8 cellular contexts compared by ENCODE assay signal in the genomic region with DNA sequence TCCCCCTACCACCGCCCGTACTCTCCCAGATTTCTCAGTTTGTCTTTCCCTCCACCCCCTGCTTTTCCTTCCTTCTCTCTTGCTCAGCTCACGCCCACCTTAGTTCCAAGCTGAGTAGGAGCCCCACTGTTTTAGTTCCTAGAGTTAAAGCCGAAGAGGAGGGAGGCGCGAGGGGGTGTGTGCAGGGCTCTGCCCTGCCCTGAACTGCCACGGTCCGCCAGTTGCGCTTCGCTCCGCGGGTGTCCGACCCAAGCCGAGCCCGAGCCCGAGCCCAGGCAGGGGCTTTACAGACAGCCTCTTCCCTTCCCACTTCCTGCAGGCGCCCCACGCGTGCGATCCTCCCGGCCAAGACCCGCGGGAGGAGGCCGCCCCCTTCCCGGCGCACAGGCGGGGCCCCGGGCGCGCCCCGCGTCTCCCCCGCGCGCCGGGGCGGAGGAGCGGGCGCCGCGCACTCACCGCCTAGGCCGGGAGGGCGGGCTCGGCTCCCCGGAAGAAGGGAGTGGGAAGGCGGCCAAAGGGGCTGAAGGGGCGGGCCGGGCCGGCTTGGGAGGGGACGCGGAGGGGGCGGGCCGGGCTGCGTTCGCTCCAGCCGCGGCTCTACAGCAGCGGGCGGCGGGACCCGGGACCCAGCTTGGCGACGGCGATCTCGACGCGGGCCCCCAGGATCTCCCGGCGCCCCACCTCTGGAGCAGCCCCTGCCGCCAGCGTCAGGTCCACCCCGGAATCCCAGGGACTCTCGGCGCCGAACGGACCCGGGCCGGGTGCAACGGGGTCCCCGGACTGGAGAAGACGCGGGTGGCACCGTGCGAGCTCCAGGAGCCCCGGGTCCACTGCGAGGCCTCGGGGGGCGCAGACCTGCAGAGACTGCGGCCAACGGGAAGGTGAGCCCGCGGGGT. TPM values are rescaled to one million over a fixed set of nuclear protein-coding genes. Genes with fewer than 3 reads are reported as not detected.
DNase-seq lines count a peak whose midpoint lies in the region; ATAC-seq and TF ChIP-seq lines count a peak whose summit lies in the region.

A gene with protein sequence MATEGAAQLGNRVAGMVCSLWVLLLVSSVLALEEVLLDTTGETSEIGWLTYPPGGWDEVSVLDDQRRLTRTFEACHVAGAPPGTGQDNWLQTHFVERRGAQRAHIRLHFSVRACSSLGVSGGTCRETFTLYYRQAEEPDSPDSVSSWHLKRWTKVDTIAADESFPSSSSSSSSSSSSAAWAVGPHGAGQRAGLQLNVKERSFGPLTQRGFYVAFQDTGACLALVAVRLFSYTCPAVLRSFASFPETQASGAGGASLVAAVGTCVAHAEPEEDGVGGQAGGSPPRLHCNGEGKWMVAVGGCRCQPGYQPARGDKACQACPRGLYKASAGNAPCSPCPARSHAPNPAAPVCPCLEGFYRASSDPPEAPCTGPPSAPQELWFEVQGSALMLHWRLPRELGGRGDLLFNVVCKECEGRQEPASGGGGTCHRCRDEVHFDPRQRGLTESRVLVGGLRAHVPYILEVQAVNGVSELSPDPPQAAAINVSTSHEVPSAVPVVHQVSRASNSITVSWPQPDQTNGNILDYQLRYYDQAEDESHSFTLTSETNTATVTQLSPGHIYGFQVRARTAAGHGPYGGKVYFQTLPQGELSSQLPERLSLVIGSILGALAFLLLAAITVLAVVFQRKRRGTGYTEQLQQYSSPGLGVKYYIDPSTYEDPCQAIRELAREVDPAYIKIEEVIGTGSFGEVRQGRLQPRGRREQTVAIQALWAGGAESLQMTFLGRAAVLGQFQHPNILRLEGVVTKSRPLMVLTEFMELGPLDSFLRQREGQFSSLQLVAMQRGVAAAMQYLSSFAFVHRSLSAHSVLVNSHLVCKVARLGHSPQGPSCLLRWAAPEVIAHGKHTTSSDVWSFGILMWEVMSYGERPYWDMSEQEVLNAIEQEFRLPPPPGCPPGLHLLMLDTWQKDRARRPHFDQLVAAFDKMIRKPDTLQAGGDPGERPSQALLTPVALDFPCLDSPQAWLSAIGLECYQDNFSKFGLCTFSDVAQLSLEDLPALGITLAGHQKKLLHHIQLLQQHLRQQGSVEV (plus strand): TSS at position 572 of the 896 bp plus-strand sequence. CDS start 8,152 bp downstream, outside the sequence.

- peak within 1 kb of the TSS; percentile 84 for H3K27ac Mint-ChIP-seq in activated naive CD4-positive, alpha-beta T cell treated with anti-CD3 and anti-CD28 coated beads, Interleukin-2, amount 10 ng/mL, durations not matched to agents 7 days and 5 days

- CTCF ChIA-PET in activated naive CD4-positive, alpha-beta T cell treated with anti-CD3 and anti-CD28 coated beads, Interleukin-2, amount 10 ng/mL, durations not matched to agents 7 days and 5 days (lab: Charles Lee): interaction anchor here (0.7 to 3.0 kb wide), 12 partner anchors 9 to 360 kb away, joined by 3 to 29 read pairs (median 4); no protein-coding TSS in a partner anchor

- peak in 1 of 2 donors; percentile 66 for TF ChIP-seq POLR2A in thyroid gland (IDR thresholded peaks at IDR 0.05)

- no peaks in the 10 kb centered on the region for H3K36me3 Mint-ChIP-seq in activated naive CD4-positive, alpha-beta T cell treated with anti-CD3 and anti-CD28 coated beads, Interleukin-2, amount 10 ng/mL, durations not matched to agents 7 days and 5 days

- TF ChIP-seq CTCF in thyroid gland (IDR thresholded peaks at IDR 0.05): no peak

- peak within 1 kb of the TSS; percentile 55 to 66 (median 62) for H3K4me3 ChIP-seq in thyroid gland (replicated peaks in 1 of 3)

- peaks cover 37% of the 10 kb centered on the region for H3K27me3 Mint-ChIP-seq in activated naive CD4-positive, alpha-beta T cell treated with anti-CD3 and anti-CD28 coated beads, Interleukin-2, amount 10 ng/mL, durations not matched to agents 7 days and 5 days

- peak within 1 kb of the TSS; percentile 65 to 78 (median 77) for H3K27ac ChIP-seq in thyroid gland

- no peaks in the 10 kb centered on the region for H3K9me3 ChIP-seq in thyroid gland

- DNase-seq in AG20443 (ENCODE audit: low spot score) (peak; percentile 62), RPMI7951 (ENCODE audit: low read depth) (peak; percentile 41), germinal center (ENCODE audit: low spot score) (peak; percentile 66), nucleus accumbens (lab: John Stamatoyannopoulos, UW) (peak in 38 of 56 donors; percentile 30 to 84 (median 64)), thyroid gland (peak; percentile 86 to 92)
- peak; percentile 77 for DNase-seq in activated naive CD4-positive, alpha-beta T cell treated with anti-CD3 and anti-CD28 coated beads, Interleukin-2, amount 10 ng/mL, durations not matched to agents 7 days and 5 days

- WGBS in thyroid gland, 2 donors: 0 to 1% methylated on average over 23 to 25 of the region's 93 CpGs

- intact Hi-C loops in thyroid gland (cut with DNase I): loop anchor here (10.0 kb wide), 1 partner anchor 150 kb away; no protein-coding TSS in a partner anchor

- H3K27me3 ChIP-seq in thyroid gland: no peaks in the 10 kb centered on the region

- no peaks in the 10 kb centered on the region for H3K9me3 Mint-ChIP-seq in activated naive CD4-positive, alpha-beta T cell treated with anti-CD3 and anti-CD28 coated beads, Interleukin-2, amount 10 ng/mL, durations not matched to agents 7 days and 5 days

- H3K36me3 ChIP-seq in thyroid gland: no peaks in the 10 kb centered on the region

- H3K4me1 ChIP-seq in thyroid gland: peaks cover 11 to 25% of the 10 kb centered on the region in 2 donors

- ATAC-seq in GM19324 (IDR thresholded peaks at IDR 0.05; ENCODE audit: low FRiP score, unreplicated experiment) (peak; percentile 64), HG03439 (IDR thresholded peaks at IDR 0.05; ENCODE audit: unreplicated experiment) (peak; percentile 57)

- H3K4me1 Mint-ChIP-seq in activated naive CD4-positive, alpha-beta T cell treated with anti-CD3 and anti-CD28 coated beads, Interleukin-2, amount 10 ng/mL, durations not matched to agents 7 days and 5 days: peaks cover 27% of the 10 kb centered on the region

- peak within 1 kb of the TSS; percentile 92 for H3K4me3 Mint-ChIP-seq in activated naive CD4-positive, alpha-beta T cell treated with anti-CD3 and anti-CD28 coated beads, Interleukin-2, amount 10 ng/mL, durations not matched to agents 7 days and 5 days

RNA-seq across cellular contexts. Expression of the gene that starts here (rescaled TPM):
- total RNA-seq in RPMI7951 (2014; rRNA removed; shearing (Covaris generic)): not detected in 2 replicates
- total RNA-seq in thyroid gland: 10 to 100 TPM; 20.0 to 46.2 (median 27.4) TPM

Comparison
In these comparisons a context has a peak if more than half of its experiments do, and no peak if none do; other contexts are left out.
1. Peak in every context shown above with its lines: DNase-seq, ATAC-seq, H3K4me3 ChIP-seq and H3K27ac ChIP-seq.
2. RNA of the gene that starts here (total RNA-seq): 20.0 to 46.2 TPM in thyroid gland; not detected in RPMI7951; every median in the first group is over 10 times any median in the second.
3. Peak in DNase-seq in RPMI7951; RNA of the gene not detected or under 1 TPM.